8 cellular contexts compared by ENCODE assay signal in genomic region chr3:187740446-187741399, GRCh38. TPM values are rescaled to one million over a fixed set of nuclear protein-coding genes. Genes with fewer than 3 reads are reported as not detected.
A peak's percentile ranks its signal among the peaks of the same experiment; 100 is the strongest.
DNase-seq lines count a peak whose midpoint lies in the region; ATAC-seq and TF ChIP-seq lines count a peak whose summit lies in the region.

No MANE protein-coding gene starts in this region.

- H3K27ac Mint-ChIP-seq in natural killer cell treated with Interleukin-12 subunit alpha and Interleukin-12 subunit beta and Interleukin-15 and Interleukin-18, amount 100 ng/mL, for 72 hours, result peak overlapping the region; percentile 99 to 100

- WGBS in suprapubic skin, result under 1% methylated on average over 38 of the region's 38 CpGs

- no peaks in the 10 kb centered on the region for H3K9me3 Mint-ChIP-seq in natural killer cell treated with Interleukin-12 subunit alpha and Interleukin-12 subunit beta and Interleukin-15 and Interleukin-18, amount 100 ng/mL, for 72 hours

- H3K36me3 ChIP-seq in suprapubic skin, result no peaks in the 10 kb centered on the region

- H3K4me3 Mint-ChIP-seq in natural killer cell treated with Interleukin-12 subunit alpha and Interleukin-12 subunit beta and Interleukin-15 and Interleukin-18, amount 100 ng/mL, for 72 hours, result peak overlapping the region; percentile 99

- DNase-seq in AML-193 (lab: John Stamatoyannopoulos, UW), result peak; percentile 56 to 83
- peak; percentile 57 for DNase-seq in HCEC 1CT
- peak; percentile 36 for DNase-seq in activated gamma-delta T cell (lab: John Stamatoyannopoulos, UW)
- DNase-seq in fibroblast of the conjunctiva (ENCODE audit: low read depth), result peak; percentile 74
- peak; percentile 85 for DNase-seq in natural killer cell treated with Interleukin-12 subunit alpha and Interleukin-12 subunit beta and Interleukin-15 and Interleukin-18, amount 100 ng/mL, for 72 hours (ENCODE audit: low spot score)
- peak; percentile 88 to 90 for DNase-seq in suprapubic skin (ENCODE audit: low spot score in 2 of 2)

- peaks cover 60 to 73% of the 10 kb centered on the region in 2 donors for H3K4me1 Mint-ChIP-seq in natural killer cell treated with Interleukin-12 subunit alpha and Interleukin-12 subunit beta and Interleukin-15 and Interleukin-18, amount 100 ng/mL, for 72 hours (ENCODE audit: low read depth in 2 of 2)

- H3K4me1 ChIP-seq in suprapubic skin, result peaks cover 52% of the 10 kb centered on the region

- peak overlapping the region; percentile 100 for H3K27ac ChIP-seq in suprapubic skin

- H3K27me3 Mint-ChIP-seq in natural killer cell treated with Interleukin-12 subunit alpha and Interleukin-12 subunit beta and Interleukin-15 and Interleukin-18, amount 100 ng/mL, for 72 hours, result no peaks in the 10 kb centered on the region

- no peaks in the 10 kb centered on the region for H3K27me3 ChIP-seq in suprapubic skin

- ATAC-seq in natural killer cell treated with Interleukin-12 subunit alpha and Interleukin-12 subunit beta and Interleukin-15 and Interleukin-18, amount 100 ng/mL, for 72 hours, result peak in 1 of 2 donors; percentile 10
- no peak for ATAC-seq in HG02588 (IDR thresholded peaks at IDR 0.05; ENCODE audit: unreplicated experiment)

- no peak for TF ChIP-seq POLR2A in suprapubic skin (IDR thresholded peaks at IDR 0.05)

- peaks cover 13% of the 10 kb centered on the region for H3K36me3 Mint-ChIP-seq in natural killer cell treated with Interleukin-12 subunit alpha and Interleukin-12 subunit beta and Interleukin-15 and Interleukin-18, amount 100 ng/mL, for 72 hours

- peak; percentile 84 to 87 for TF ChIP-seq CTCF in suprapubic skin (IDR thresholded peaks at IDR 0.05)

- no peak for TF ChIP-seq EP300 in suprapubic skin (IDR thresholded peaks at IDR 0.05)

- H3K9me3 ChIP-seq in suprapubic skin, result no peaks in the 10 kb centered on the region

- H3K4me3 ChIP-seq in suprapubic skin, result peak overlapping the region; percentile 93

TF ChIP-seq in PFSK-1, 5 proteins besides CTCF, POLR2A, EP300 and RAD21:
- peak; percentile 47 for TF ChIP-seq FOXP2 (optimal IDR thresholded peaks at IDR 0.05; ENCODE audit: borderline replicate concordance, extremely low read depth, extremely low read length, insufficient read depth)
- no peak for TF ChIP-seq SIN3A (IDR thresholded peaks at IDR 0.05; ENCODE audit: borderline replicate concordance, insufficient read depth, low read length)

RNA-seq across cellular contexts. Expression of gene BCL6, which starts 4.5 kb away (rescaled TPM):
- polyA plus RNA-seq in PFSK-1 (2012; ENCODE audit: insufficient read length, low read depth), result 4.6 TPM
- 100 to 1,000 TPM in 1 of 2 donors, 10 to 100 TPM in 1; 67.8 to 158 TPM for total RNA-seq in natural killer cell treated with Interleukin-12 subunit alpha and Interleukin-12 subunit beta and Interleukin-15 and Interleukin-18, amount 100 ng/mL, for 72 hours
- total RNA-seq in suprapubic skin, result 100 to 1,000 TPM; 203 to 661 (median 285) TPM

RNA-seq across cellular contexts. Expression of gene RTP2, which starts 38.4 kb away (rescaled TPM):
- not detected for polyA plus RNA-seq in PFSK-1 (2012; ENCODE audit: insufficient read length, low read depth)
- not detected for total RNA-seq in natural killer cell treated with Interleukin-12 subunit alpha and Interleukin-12 subunit beta and Interleukin-15 and Interleukin-18, amount 100 ng/mL, for 72 hours
- not detected for total RNA-seq in suprapubic skin

Comparison
In these comparisons a context has a peak if more than half of its experiments do, and no peak if none do; other contexts are left out.
1. DNase-seq: peak in every context shown above with its lines; median percentile 89 in suprapubic skin; 85 in natural killer cell treated with Interleukin-12 subunit alpha and Interleukin-12 subunit beta and Interleukin-15 and Interleukin-18, amount 100 ng/mL, for 72 hours; 74 in fibroblast of the conjunctiva; 70 in AML-193; 57 in HCEC 1CT; 36 in activated gamma-delta T cell.